ENCODE assay signal across 2 cellular contexts in genomic region chr1:176816232-176816631, GRCh38.
TF ChIP-seq lines count a peak whose summit lies in the region.

No MANE protein-coding gene starts in this region.

TF ChIP-seq in GM23338, 12 proteins besides CTCF, POLR2A, EP300 and RAD21:
- no peak for TF ChIP-seq EZH2 (IDR thresholded peaks at IDR 0.05; ENCODE audit: low read depth, unreplicated experiment)
- TF ChIP-seq, protein P1, sequence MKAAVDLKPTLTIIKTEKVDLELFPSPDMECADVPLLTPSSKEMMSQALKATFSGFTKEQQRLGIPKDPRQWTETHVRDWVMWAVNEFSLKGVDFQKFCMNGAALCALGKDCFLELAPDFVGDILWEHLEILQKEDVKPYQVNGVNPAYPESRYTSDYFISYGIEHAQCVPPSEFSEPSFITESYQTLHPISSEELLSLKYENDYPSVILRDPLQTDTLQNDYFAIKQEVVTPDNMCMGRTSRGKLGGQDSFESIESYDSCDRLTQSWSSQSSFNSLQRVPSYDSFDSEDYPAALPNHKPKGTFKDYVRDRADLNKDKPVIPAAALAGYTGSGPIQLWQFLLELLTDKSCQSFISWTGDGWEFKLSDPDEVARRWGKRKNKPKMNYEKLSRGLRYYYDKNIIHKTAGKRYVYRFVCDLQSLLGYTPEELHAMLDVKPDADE (IDR thresholded peaks at IDR 0.05): no peak
- TF ChIP-seq EZH2phosphoT487 (IDR thresholded peaks at IDR 0.05; ENCODE audit: unreplicated experiment): no peak
- TF ChIP-seq ZNF114 (CRISPR knock-in tag; IDR thresholded peaks at IDR 0.05): no peak
- TF ChIP-seq, protein P2, sequence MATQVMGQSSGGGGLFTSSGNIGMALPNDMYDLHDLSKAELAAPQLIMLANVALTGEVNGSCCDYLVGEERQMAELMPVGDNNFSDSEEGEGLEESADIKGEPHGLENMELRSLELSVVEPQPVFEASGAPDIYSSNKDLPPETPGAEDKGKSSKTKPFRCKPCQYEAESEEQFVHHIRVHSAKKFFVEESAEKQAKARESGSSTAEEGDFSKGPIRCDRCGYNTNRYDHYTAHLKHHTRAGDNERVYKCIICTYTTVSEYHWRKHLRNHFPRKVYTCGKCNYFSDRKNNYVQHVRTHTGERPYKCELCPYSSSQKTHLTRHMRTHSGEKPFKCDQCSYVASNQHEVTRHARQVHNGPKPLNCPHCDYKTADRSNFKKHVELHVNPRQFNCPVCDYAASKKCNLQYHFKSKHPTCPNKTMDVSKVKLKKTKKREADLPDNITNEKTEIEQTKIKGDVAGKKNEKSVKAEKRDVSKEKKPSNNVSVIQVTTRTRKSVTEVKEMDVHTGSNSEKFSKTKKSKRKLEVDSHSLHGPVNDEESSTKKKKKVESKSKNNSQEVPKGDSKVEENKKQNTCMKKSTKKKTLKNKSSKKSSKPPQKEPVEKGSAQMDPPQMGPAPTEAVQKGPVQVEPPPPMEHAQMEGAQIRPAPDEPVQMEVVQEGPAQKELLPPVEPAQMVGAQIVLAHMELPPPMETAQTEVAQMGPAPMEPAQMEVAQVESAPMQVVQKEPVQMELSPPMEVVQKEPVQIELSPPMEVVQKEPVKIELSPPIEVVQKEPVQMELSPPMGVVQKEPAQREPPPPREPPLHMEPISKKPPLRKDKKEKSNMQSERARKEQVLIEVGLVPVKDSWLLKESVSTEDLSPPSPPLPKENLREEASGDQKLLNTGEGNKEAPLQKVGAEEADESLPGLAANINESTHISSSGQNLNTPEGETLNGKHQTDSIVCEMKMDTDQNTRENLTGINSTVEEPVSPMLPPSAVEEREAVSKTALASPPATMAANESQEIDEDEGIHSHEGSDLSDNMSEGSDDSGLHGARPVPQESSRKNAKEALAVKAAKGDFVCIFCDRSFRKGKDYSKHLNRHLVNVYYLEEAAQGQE (IDR thresholded peaks at IDR 0.05; ENCODE audit: unreplicated experiment): no peak
- TF ChIP-seq, protein P3, sequence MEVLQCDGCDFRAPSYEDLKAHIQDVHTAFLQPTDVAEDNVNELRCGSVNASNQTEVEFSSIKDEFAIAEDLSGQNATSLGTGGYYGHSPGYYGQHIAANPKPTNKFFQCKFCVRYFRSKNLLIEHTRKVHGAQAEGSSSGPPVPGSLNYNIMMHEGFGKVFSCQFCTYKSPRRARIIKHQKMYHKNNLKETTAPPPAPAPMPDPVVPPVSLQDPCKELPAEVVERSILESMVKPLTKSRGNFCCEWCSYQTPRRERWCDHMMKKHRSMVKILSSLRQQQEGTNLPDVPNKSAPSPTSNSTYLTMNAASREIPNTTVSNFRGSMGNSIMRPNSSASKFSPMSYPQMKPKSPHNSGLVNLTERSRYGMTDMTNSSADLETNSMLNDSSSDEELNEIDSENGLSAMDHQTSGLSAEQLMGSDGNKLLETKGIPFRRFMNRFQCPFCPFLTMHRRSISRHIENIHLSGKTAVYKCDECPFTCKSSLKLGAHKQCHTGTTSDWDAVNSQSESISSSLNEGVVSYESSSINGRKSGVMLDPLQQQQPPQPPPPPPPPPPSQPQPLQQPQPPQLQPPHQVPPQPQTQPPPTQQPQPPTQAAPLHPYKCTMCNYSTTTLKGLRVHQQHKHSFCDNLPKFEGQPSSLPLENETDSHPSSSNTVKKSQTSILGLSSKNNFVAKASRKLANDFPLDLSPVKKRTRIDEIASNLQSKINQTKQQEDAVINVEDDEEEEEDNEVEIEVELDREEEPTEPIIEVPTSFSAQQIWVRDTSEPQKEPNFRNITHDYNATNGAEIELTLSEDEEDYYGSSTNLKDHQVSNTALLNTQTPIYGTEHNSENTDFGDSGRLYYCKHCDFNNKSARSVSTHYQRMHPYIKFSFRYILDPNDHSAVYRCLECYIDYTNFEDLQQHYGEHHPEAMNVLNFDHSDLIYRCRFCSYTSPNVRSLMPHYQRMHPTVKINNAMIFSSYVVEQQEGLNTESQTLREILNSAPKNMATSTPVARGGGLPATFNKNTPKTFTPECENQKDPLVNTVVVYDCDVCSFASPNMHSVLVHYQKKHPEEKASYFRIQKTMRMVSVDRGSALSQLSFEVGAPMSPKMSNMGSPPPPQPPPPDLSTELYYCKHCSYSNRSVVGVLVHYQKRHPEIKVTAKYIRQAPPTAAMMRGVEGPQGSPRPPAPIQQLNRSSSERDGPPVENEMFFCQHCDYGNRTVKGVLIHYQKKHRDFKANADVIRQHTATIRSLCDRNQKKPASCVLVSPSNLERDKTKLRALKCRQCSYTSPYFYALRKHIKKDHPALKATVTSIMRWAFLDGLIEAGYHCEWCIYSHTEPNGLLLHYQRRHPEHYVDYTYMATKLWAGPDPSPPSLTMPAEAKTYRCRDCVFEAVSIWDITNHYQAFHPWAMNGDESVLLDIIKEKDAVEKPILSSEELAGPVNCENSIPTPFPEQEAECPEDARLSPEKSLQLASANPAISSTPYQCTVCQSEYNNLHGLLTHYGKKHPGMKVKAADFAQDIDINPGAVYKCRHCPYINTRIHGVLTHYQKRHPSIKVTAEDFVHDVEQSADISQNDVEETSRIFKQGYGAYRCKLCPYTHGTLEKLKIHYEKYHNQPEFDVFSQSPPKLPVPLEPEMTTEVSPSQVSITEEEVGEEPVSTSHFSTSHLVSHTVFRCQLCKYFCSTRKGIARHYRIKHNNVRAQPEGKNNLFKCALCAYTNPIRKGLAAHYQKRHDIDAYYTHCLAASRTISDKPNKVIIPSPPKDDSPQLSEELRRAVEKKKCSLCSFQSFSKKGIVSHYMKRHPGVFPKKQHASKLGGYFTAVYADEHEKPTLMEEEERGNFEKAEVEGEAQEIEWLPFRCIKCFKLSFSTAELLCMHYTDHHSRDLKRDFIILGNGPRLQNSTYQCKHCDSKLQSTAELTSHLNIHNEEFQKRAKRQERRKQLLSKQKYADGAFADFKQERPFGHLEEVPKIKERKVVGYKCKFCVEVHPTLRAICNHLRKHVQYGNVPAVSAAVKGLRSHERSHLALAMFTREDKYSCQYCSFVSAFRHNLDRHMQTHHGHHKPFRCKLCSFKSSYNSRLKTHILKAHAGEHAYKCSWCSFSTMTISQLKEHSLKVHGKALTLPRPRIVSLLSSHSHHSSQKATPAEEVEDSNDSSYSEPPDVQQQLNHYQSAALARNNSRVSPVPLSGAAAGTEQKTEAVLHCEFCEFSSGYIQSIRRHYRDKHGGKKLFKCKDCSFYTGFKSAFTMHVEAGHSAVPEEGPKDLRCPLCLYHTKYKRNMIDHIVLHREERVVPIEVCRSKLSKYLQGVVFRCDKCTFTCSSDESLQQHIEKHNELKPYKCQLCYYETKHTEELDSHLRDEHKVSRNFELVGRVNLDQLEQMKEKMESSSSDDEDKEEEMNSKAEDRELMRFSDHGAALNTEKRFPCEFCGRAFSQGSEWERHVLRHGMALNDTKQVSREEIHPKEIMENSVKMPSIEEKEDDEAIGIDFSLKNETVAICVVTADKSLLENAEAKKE (CRISPR knock-in tag; IDR thresholded peaks at IDR 0.05): no peak
- no peak for TF ChIP-seq ZNF331 (CRISPR knock-in tag; IDR thresholded peaks at IDR 0.05; ENCODE audit: low read depth)
- TF ChIP-seq STAT1 (IDR thresholded peaks at IDR 0.05; ENCODE audit: unreplicated experiment): no peak
- TF ChIP-seq CREB1 (CRISPR knock-in tag; IDR thresholded peaks at IDR 0.05; ENCODE audit: low read depth): no peak
- no peak for TF ChIP-seq NANOG (IDR thresholded peaks at IDR 0.05; ENCODE audit: borderline replicate concordance)
- TF ChIP-seq POLR2AphosphoS5 (IDR thresholded peaks at IDR 0.05; ENCODE audit: low read depth): no peak
- no peak for TF ChIP-seq JUNB (IDR thresholded peaks at IDR 0.05; ENCODE audit: unreplicated experiment)

TF ChIP-seq in H1, 55 proteins besides CTCF, POLR2A, EP300 and RAD21:
- no peak for TF ChIP-seq SIX5 (IDR thresholded peaks at IDR 0.05; ENCODE audit: low read depth, low read length)
- TF ChIP-seq CHD2 (IDR thresholded peaks at IDR 0.05; ENCODE audit: low read length): no peak
- TF ChIP-seq NRF1 (IDR thresholded peaks at IDR 0.05; ENCODE audit: low read depth, low read length): no peak
- TF ChIP-seq SP4 (IDR thresholded peaks at IDR 0.05; ENCODE audit: low read length): no peak
- TF ChIP-seq JUND (IDR thresholded peaks at IDR 0.05; ENCODE audit: low read length): no peak
- TF ChIP-seq BRCA1 (IDR thresholded peaks at IDR 0.05; ENCODE audit: low read depth, low read length): no peak
- no peak for TF ChIP-seq GTF2F1 (IDR thresholded peaks at IDR 0.05; ENCODE audit: borderline replicate concordance, low read depth, low read length)
- TF ChIP-seq PHF8 (conservative IDR thresholded peaks at IDR 0.05; ENCODE audit: low read depth, low read length): no peak
- no peak for TF ChIP-seq E2F6 (IDR thresholded peaks at IDR 0.05)
- no peak for TF ChIP-seq CHD1 (IDR thresholded peaks at IDR 0.05; ENCODE audit: low read depth, low read length)
- TF ChIP-seq CEBPB (IDR thresholded peaks at IDR 0.05; ENCODE audit: low read depth, low read length): no peak
- no peak for TF ChIP-seq POLR2AphosphoS5 (IDR thresholded peaks at IDR 0.05; ENCODE audit: low read depth, low read length)
- no peak for TF ChIP-seq CREB1 (IDR thresholded peaks at IDR 0.05)
- no peak for TF ChIP-seq TEAD4 (IDR thresholded peaks at IDR 0.05; ENCODE audit: low read depth, low read length)
- no peak for TF ChIP-seq CBX8 (IDR thresholded peaks at IDR 0.05; ENCODE audit: borderline replicate concordance, low read depth, low read length)
- TF ChIP-seq MAX (IDR thresholded peaks at IDR 0.05): no peak
- no peak for TF ChIP-seq EGR1 (IDR thresholded peaks at IDR 0.05; ENCODE audit: borderline replicate concordance, low read depth, low read length)
- TF ChIP-seq SP2 (IDR thresholded peaks at IDR 0.05; ENCODE audit: low read length): no peak
- TF ChIP-seq CBX5 (IDR thresholded peaks at IDR 0.05; ENCODE audit: low read depth, low read length): no peak
